8 cellular contexts compared by ENCODE assay signal in the genomic region with DNA sequence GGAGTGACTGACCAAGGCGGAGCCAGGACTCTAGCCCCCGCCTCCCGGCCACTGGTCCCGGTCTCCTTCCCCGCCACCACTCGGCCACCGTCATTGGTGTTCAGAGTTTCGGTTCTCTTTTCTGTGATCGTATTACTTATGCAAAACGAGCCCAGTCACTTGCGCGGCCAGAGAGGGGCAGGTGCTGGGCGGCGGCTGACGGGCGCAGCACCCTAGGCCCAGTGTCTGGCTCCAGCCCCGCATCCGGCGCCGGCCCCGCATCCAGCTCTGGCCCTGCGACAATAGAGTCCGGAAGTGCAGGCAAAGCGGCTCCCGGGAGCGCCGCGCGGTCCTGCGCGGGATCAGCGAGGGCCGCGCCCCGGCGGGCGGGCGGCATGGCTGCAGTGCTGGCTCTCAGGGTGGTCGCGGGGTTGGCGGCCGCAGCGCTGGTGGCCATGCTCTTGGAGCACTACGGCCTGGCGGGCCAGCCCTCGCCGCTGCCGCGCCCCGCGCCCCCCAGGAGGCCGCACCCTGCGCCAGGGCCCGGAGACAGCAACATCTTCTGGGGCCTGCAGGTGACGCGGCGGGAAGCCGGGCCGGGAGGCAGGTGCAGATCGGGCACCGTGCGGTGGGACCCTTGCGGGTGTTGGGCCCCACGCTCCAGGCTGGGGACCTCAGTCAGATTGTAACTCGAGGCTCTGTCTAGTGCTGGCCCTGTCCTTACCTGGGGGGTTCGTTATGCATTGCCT. TPM values are rescaled to one million over a fixed set of nuclear protein-coding genes. Genes with fewer than 3 reads are reported as not detected.
DNase-seq lines count a peak whose midpoint lies in the region; ATAC-seq and TF ChIP-seq lines count a peak whose summit lies in the region.

A gene (plus strand): TSS at position 158 of the 728 bp plus-strand sequence. CDS start 217 bp downstream, at position 375.

- peak within 1 kb of the TSS; percentile 80 for H3K9ac ChIP-seq in SU-DHL-6 (ENCODE audit: low read length)

- peaks cover 3% of the 10 kb centered on the region for H3K4me1 ChIP-seq in ovary (ENCODE audit: insufficient read depth)
- peaks cover 4 to 24% (median 17%) of the 10 kb centered on the region in 4 donors for H3K4me1 ChIP-seq in transverse colon

- H2AFZ ChIP-seq in SU-DHL-6 (ENCODE audit: low read depth, low read length, severe bottlenecking) = peak within 1 kb of the TSS; percentile 97

- H3K27ac ChIP-seq in SU-DHL-6 (ENCODE audit: low read depth, low read length) (peak within 1 kb of the TSS; percentile 52), ovary (peak within 1 kb of the TSS; percentile 31 to 62), transverse colon (peak within 1 kb of the TSS; percentile 88 to 94 (median 92))

- H3K4me3 ChIP-seq in GM08714 (ENCODE audit: low read length) (peak within 1 kb of the TSS; percentile 87), LNCaP clone FGC (ENCODE audit: low read depth, low read length) (peak within 1 kb of the TSS; percentile 66), SU-DHL-6 (ENCODE audit: insufficient read depth, low read length, poor library complexity, severe bottlenecking) (peak within 1 kb of the TSS; percentile 79), ovary (peak within 1 kb of the TSS; percentile 52), transverse colon (peak within 1 kb of the TSS; percentile 78 to 94 (median 88))

- TF ChIP-seq CTCF in LNCaP clone FGC (IDR thresholded peaks at IDR 0.05; ENCODE audit: control insufficient read depth, extremely low read depth, insufficient read depth) (no peak), SU-DHL-6 (IDR thresholded peaks at IDR 0.05; ENCODE audit: insufficient read depth, low read length, poor library complexity, severe bottlenecking) (no peak), ovary (IDR thresholded peaks at IDR 0.05) (peak in 1 of 3 donors; percentile 11), transverse colon (IDR thresholded peaks at IDR 0.05) (peak in 1 of 5 experiments; percentile 26)

- intact Hi-C loops in Right ventricle myocardium superior (cut with DNase I) = loop anchor here (2.0 kb wide), 1 partner anchor 27 kb away; a partner anchor contains a TSS
- intact Hi-C loops in ovary (cut with DNase I) = no loop called here
- intact Hi-C loops in transverse colon (cut with DNase I; ENCODE audit: low total_unique reads) = no loop called here

- H3K9me2 ChIP-seq in SU-DHL-6 (replicated peaks; ENCODE audit: insufficient read depth, low read length) = no peaks in the 10 kb centered on the region

- TF ChIP-seq EP300 in ovary (IDR thresholded peaks at IDR 0.05) = no peak
- TF ChIP-seq EP300 in transverse colon (IDR thresholded peaks at IDR 0.05; ENCODE audit: low read depth) = no peak

- H3F3A ChIP-seq in SU-DHL-6 (ENCODE audit: insufficient read depth) = no peaks in the 10 kb centered on the region; the same call in 1 of the 2 replicates

- peak within 1 kb of the TSS; percentile 83 for H3K4me2 ChIP-seq in SU-DHL-6 (ENCODE audit: low read depth, low read length, poor library complexity, severe bottlenecking)

- TF ChIP-seq POLR2A in ovary (IDR thresholded peaks at IDR 0.05) (no peak), transverse colon (IDR thresholded peaks at IDR 0.05) (peak; percentile 85)

- H3K27me3 ChIP-seq in SU-DHL-6 (ENCODE audit: low read length) = no peaks in the 10 kb centered on the region
- H3K27me3 ChIP-seq in ovary = no peaks in the 10 kb centered on the region
- H3K27me3 ChIP-seq in transverse colon = no peaks in the 10 kb centered on the region

- 0 to 1% (median 1%) methylated on average over 45 to 66 of the region's 66 CpGs for WGBS in ovary, 3 donors
- WGBS in transverse colon (ENCODE audit: low coverage in 1 of 2), 2 donors = 0 to 1% methylated on average over 2 to 32 of the region's 66 CpGs

- no peaks in the 10 kb centered on the region for H4K20me1 ChIP-seq in SU-DHL-6 (ENCODE audit: low read depth, low read length)

- H3K9me3 ChIP-seq in SU-DHL-6 (ENCODE audit: insufficient read depth, low read length) (no peaks in the 10 kb centered on the region), ovary (no peaks in the 10 kb centered on the region), transverse colon (no peaks in the 10 kb centered on the region)

- in situ Hi-C loops in transverse colon (cut with MboI; ENCODE audit: low pct_ligation_motif_present in 1 of 4, low pct_unique_long_range_greater_than_20kb in 1 of 4, low sequenced_read_pairs in 3 of 4) = no loop called here

- peaks cover 18% of the 10 kb centered on the region for H3K79me2 ChIP-seq in SU-DHL-6 (ENCODE audit: insufficient read depth, low read length)

- peak; percentile 96 for ATAC-seq in Right ventricle myocardium superior (ENCODE audit: poor library complexity)

- peak; percentile 11 for DNase-seq in GOT3 (lab: John Stamatoyannopoulos, UW)
- peak; percentile 70 for DNase-seq in LNCaP clone FGC (ENCODE audit: low read depth)
- DNase-seq in activated naive CD8-positive, alpha-beta T cell treated with anti-CD3 and anti-CD28 coated beads, Interleukin-2, amount 50 U/mL, for 16 hours (ENCODE audit: low read depth, low spot score) = peak; percentile 6
- peak; percentile 91 for DNase-seq in Right ventricle myocardium superior
- DNase-seq in ovary = peak; percentile 54 to 74 (median 65)
- DNase-seq in transverse colon = peak; percentile 92

- H3K36me3 ChIP-seq in SU-DHL-6 (ENCODE audit: low read length) (peaks cover 9% of the 10 kb centered on the region), ovary (no peaks in the 10 kb centered on the region), transverse colon (peaks cover 0 to 18% (median 5%) of the 10 kb centered on the region in 4 donors)

RNA-seq across cellular contexts. Expression of the gene that starts here (rescaled TPM):
- total RNA-seq in Right ventricle myocardium superior (9.4 TPM), ovary (10 to 100 TPM in 5 of 7 donors, 1 to 10 TPM in 2; 8.7 to 15.2 (median 13.8) TPM), transverse colon (100 to 1,000 TPM in 1 of 4 donors, 10 to 100 TPM in 3; 21.3 to 367 (median 39.6) TPM)
- 10 to 100 TPM in 1 of 2 donors, 1 to 10 TPM in 1; 6.6 to 17.4 TPM for polyA plus RNA-seq in ovary

Comparison
In these comparisons a context has a peak if more than half of its experiments do, and no peak if none do; other contexts are left out.
1. Peak in every context shown above with its lines: DNase-seq, ATAC-seq, H3K4me3 ChIP-seq and H3K27ac ChIP-seq.
2. DNase-seq: peak in every context shown above with its lines; median percentile 92 in transverse colon; 91 in Right ventricle myocardium superior; 70 in LNCaP clone FGC; 65 in ovary; 11 in GOT3; 6 in activated naive CD8-positive, alpha-beta T cell treated with anti-CD3 and anti-CD28 coated beads, Interleukin-2, amount 50 U/mL, for 16 hours.